Comparison of ENCODE assay signal across 20 cellular contexts in genomic region chr3:112500621-112501020, GRCh38. TPM values are rescaled to one million over a fixed set of nuclear protein-coding genes. Genes with fewer than 3 reads are reported as not detected.
DNase-seq lines count a peak whose midpoint lies in the region; ATAC-seq and TF ChIP-seq lines count a peak whose summit lies in the region.
"Had no signal": no experiment of that assay in that cellular context is flagged by ENCODE, and none has a peak within 500 bp of the region (broad histone marks: within the 10 kb centered on the region; RNA-seq: fewer than 3 reads in every experiment).

No MANE protein-coding gene starts in this region.

- H3K9me3 Mint-ChIP-seq in activated CD4-positive, alpha-beta T cell treated with anti-CD3 and anti-CD28 coated beads for 36 hours (ENCODE audit: low read depth): no peaks in the 10 kb centered on the region
- no peaks in the 10 kb centered on the region for H3K9me3 Mint-ChIP-seq in CD4-positive, alpha-beta memory T cell
- H3K9me3 Mint-ChIP-seq in activated naive CD8-positive, alpha-beta T cell (ENCODE audit: low read depth): no peaks in the 10 kb centered on the region
- H3K9me3 Mint-ChIP-seq in naive B cell: no peaks in the 10 kb centered on the region
- H3K9me3 Mint-ChIP-seq: GM23338 had no signal

- CTCF ChIA-PET in activated CD4-positive, alpha-beta T cell treated with anti-CD3 and anti-CD28 coated beads for 36 hours (lab: Charles Lee): interaction anchor here (0.7 to 2.7 kb wide), 11 partner anchors 9 to 363 kb away, joined by 3 to 12 read pairs (median 5); partner anchors contain the start of genes CD200 and SLC9C1
- CTCF ChIA-PET in CD4-positive, alpha-beta memory T cell (lab: Charles Lee; ENCODE audit: partially characterized antibody): interaction anchor here (1.2 to 2.8 kb wide), 5 partner anchors 108 to 389 kb away, joined by 3 to 11 read pairs (median 4); no protein-coding TSS in a partner anchor

- POLR2A ChIA-PET in activated CD4-positive, alpha-beta T cell treated with anti-CD3 and anti-CD28 coated beads for 36 hours (lab: Charles Lee): interaction anchor here (0.6 kb wide), 1 partner anchor 17 kb away, joined by 5 read pairs; no protein-coding TSS in a partner anchor
- POLR2A ChIA-PET in CD4-positive, alpha-beta memory T cell (lab: Charles Lee; ENCODE audit: partially characterized antibody): interaction anchor here (0.6 to 4.0 kb wide), 8 partner anchors 12 to 373 kb away, joined by 3 to 32 read pairs (median 6); partner anchors contain the start of genes ATG3, CD200 and SLC35A5

- H3K27ac ChIP-seq in CD4-positive, alpha-beta memory T cell (ENCODE audit: low read depth, low read length): no peak overlapping the region
- H3K27ac ChIP-seq in upper lobe of left lung: no peak overlapping the region
- H3K27ac ChIP-seq: 22Rv1 had no signal

- no peak overlapping the region for H3K4me3 Mint-ChIP-seq in activated CD4-positive, alpha-beta T cell treated with anti-CD3 and anti-CD28 coated beads for 36 hours
- peak overlapping the region in 2 of 8 donors; percentile 3 to 94 for H3K4me3 Mint-ChIP-seq in CD4-positive, alpha-beta memory T cell
- no peak overlapping the region for H3K4me3 Mint-ChIP-seq in activated naive CD8-positive, alpha-beta T cell
- peak overlapping the region in 6 of 8 donors; percentile 84 to 98 (median 92) for H3K4me3 Mint-ChIP-seq in naive B cell
- H3K4me3 Mint-ChIP-seq: GM23338 had no signal

- in situ Hi-C loops in G401 (cut with HindIII; ENCODE audit: low sequenced_read_pairs): no loop called here

- no peaks in the 10 kb centered on the region for H3K27me3 Mint-ChIP-seq in activated CD4-positive, alpha-beta T cell treated with anti-CD3 and anti-CD28 coated beads for 36 hours
- H3K27me3 Mint-ChIP-seq in CD4-positive, alpha-beta memory T cell: no peaks in the 10 kb centered on the region
- H3K27me3 Mint-ChIP-seq in activated naive CD8-positive, alpha-beta T cell: no peaks in the 10 kb centered on the region
- no peaks in the 10 kb centered on the region for H3K27me3 Mint-ChIP-seq in naive B cell

- H3K27me3 ChIP-seq in CD4-positive, alpha-beta memory T cell (ENCODE audit: insufficient read depth, low read length): no peaks in the 10 kb centered on the region
- H3K27me3 ChIP-seq in upper lobe of left lung: no peaks in the 10 kb centered on the region

- intact Hi-C loops in activated CD4-positive, alpha-beta T cell treated with anti-CD3 and anti-CD28 coated beads for 36 hours (cut with DNase I, micrococcal nuclease): no loop called here
- intact Hi-C loops in CD4-positive, alpha-beta memory T cell (cut with micrococcal nuclease): no loop called here

- WGBS in upper lobe of left lung, 2 donors: 82 to 88% methylated on average over 2 of the region's 2 CpGs

- TF ChIP-seq POLR2A in upper lobe of left lung (IDR thresholded peaks at IDR 0.05): no peak

- no peak for TF ChIP-seq CTCF in upper lobe of left lung (IDR thresholded peaks at IDR 0.05)

- H3K36me3 ChIP-seq in CD4-positive, alpha-beta memory T cell (ENCODE audit: insufficient read depth, low read length): no peaks in the 10 kb centered on the region
- no peaks in the 10 kb centered on the region for H3K36me3 ChIP-seq in upper lobe of left lung

- TF ChIP-seq EP300 in upper lobe of left lung (IDR thresholded peaks at IDR 0.05): no peak

- H3K4me1 Mint-ChIP-seq in activated CD4-positive, alpha-beta T cell treated with anti-CD3 and anti-CD28 coated beads for 36 hours: peaks cover 47% of the 10 kb centered on the region
- peaks cover 22 to 48% (median 26%) of the 10 kb centered on the region in 4 donors for H3K4me1 Mint-ChIP-seq in CD4-positive, alpha-beta memory T cell
- peaks cover 48% of the 10 kb centered on the region for H3K4me1 Mint-ChIP-seq in activated naive CD8-positive, alpha-beta T cell (ENCODE audit: low read depth)
- H3K4me1 Mint-ChIP-seq in naive B cell: peaks cover 51 to 68% (median 66%) of the 10 kb centered on the region in 3 donors
- H3K4me1 Mint-ChIP-seq: GM23338 had no signal

- no peak for DNase-seq in activated CD4-positive, alpha-beta T cell treated with anti-CD3 and anti-CD28 coated beads for 36 hours
- no peak for DNase-seq in activated CD4-positive, alpha-beta T cell treated with anti-CD3 and anti-CD28 coated beads, Interleukin-2, amount 50 U/mL, for 48 hours
- no peak for DNase-seq in CD4-positive, alpha-beta memory T cell
- DNase-seq in naive B cell (no peak), nucleus accumbens (lab: John Stamatoyannopoulos, UW) (no peak), G401 (ENCODE audit: low spot score) (no peak), upper lobe of left lung (no peak)
- DNase-seq: C1 segment of cervical spinal cord, IMR-90, MV-4-11, NCI-H1417 treated with DMSO at 0.1 percent for 48 hours, NCI-H2029, NCI-H2171 treated with DMSO at 0.1 percent for 48 hours, NCI-H510A, NCI-H82 had no signal

- no peak for ATAC-seq in activated CD4-positive, alpha-beta T cell treated with anti-CD3 and anti-CD28 coated beads for 36 hours
- ATAC-seq in naive B cell (ENCODE audit: low read depth in 2 of 2): no peak
- no peak for ATAC-seq in upper lobe of left lung (ENCODE audit: low FRiP score in 2 of 2)
- ATAC-seq: GM23338, Panc1 had no signal

- no peak overlapping the region for H3K4me3 ChIP-seq in CD4-positive, alpha-beta memory T cell (ENCODE audit: low read length in 2 of 2)
- H3K4me3 ChIP-seq in upper lobe of left lung: no peak overlapping the region
- H3K4me3 ChIP-seq: GM23338 had no signal

- peaks cover 31% of the 10 kb centered on the region for H3K4me1 ChIP-seq in CD4-positive, alpha-beta memory T cell (ENCODE audit: insufficient read depth, low read length)
- H3K4me1 ChIP-seq in upper lobe of left lung: no peaks in the 10 kb centered on the region

- H3K36me3 Mint-ChIP-seq in activated CD4-positive, alpha-beta T cell treated with anti-CD3 and anti-CD28 coated beads for 36 hours (ENCODE audit: low read depth): peaks cover 24% of the 10 kb centered on the region
- peaks cover 0 to 22% of the 10 kb centered on the region in 2 donors for H3K36me3 Mint-ChIP-seq in CD4-positive, alpha-beta memory T cell
- H3K36me3 Mint-ChIP-seq in activated naive CD8-positive, alpha-beta T cell: peaks cover 8% of the 10 kb centered on the region
- peaks cover 21 to 26% of the 10 kb centered on the region in 2 donors for H3K36me3 Mint-ChIP-seq in naive B cell

- H3K9me3 ChIP-seq in CD4-positive, alpha-beta memory T cell (ENCODE audit: control insufficient read depth in 1 of 2, low read length in 2 of 2): no peaks in the 10 kb centered on the region
- H3K9me3 ChIP-seq in upper lobe of left lung: no peaks in the 10 kb centered on the region

- H3K27ac Mint-ChIP-seq in activated CD4-positive, alpha-beta T cell treated with anti-CD3 and anti-CD28 coated beads for 36 hours: peak overlapping the region; percentile 100
- H3K27ac Mint-ChIP-seq in CD4-positive, alpha-beta memory T cell: peak overlapping the region in 5 of 7 donors; percentile 0 to 95 (median 55)
- H3K27ac Mint-ChIP-seq in activated naive CD8-positive, alpha-beta T cell: peak overlapping the region; percentile 91
- peak overlapping the region; percentile 89 to 99 (median 94) for H3K27ac Mint-ChIP-seq in naive B cell
- H3K27ac Mint-ChIP-seq: GM23338 had no signal

RNA-seq across cellular contexts. Expression of gene BTLA, which starts 1.3 kb away (rescaled TPM):
- 10 to 100 TPM; 21.0 to 21.7 TPM for total RNA-seq in activated CD4-positive, alpha-beta T cell treated with anti-CD3 and anti-CD28 coated beads for 36 hours
- total RNA-seq in CD4-positive, alpha-beta memory T cell: 10 to 100 TPM; 22.9 to 24.9 TPM
- polyA plus RNA-seq in CD4-positive, alpha-beta memory T cell: 10 to 100 TPM; 17.5 to 18.6 TPM
- 100 to 1,000 TPM; 109 to 194 (median 148) TPM for polyA plus RNA-seq in naive B cell (ENCODE audit: low read depth in 6 of 6)
- total RNA-seq in G401 (2014; rRNA removed; shearing (Covaris generic)): not detected in 2 replicates
- total RNA-seq in upper lobe of left lung: 10 to 100 TPM in 1 of 6 donors, 1 to 10 TPM in 4, not detected in 1; 1.0 to 11.3 (median 1.0) TPM
- total RNA-seq: GM23338, HT-29, IMR-90 had no signal
- polyA plus RNA-seq: IMR-90 had no signal

Comparison
In these comparisons a context has a peak if more than half of its experiments do, and no peak if none do; other contexts are left out.
1. H3K4me3 Mint-ChIP-seq: peak in naive B cell (6 of 8); none in activated CD4-positive, alpha-beta T cell treated with anti-CD3 and anti-CD28 coated beads for 36 hours (single experiment) and activated naive CD8-positive, alpha-beta T cell (single experiment).
2. Peak in every context shown above with its lines, with median percentiles within 50 percentile points of each other: H3K27ac Mint-ChIP-seq.